ENCODE assay signal across 17 cellular contexts in the genomic region with DNA sequence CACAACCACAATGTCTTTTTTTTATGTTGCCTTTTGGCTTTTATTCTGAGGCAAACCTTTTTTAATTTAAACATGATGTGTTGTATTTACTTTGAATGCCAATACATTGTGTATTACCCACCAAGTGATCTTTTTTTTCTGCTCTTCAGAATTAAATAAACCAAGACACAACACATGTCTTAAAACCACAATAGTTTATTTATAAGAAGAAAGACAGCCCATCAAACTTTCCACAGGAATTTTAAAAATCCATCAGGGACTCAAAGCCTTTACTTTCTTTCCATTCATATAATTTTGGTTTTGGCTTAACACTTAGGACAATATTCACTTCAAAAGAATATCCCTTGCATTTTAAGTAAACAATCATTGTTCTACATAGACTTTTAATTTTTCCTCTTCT.
"Had no signal": no experiment of that assay in that cellular context is flagged by ENCODE, and none has a peak within 500 bp of the region (broad histone marks: within the 10 kb centered on the region; RNA-seq: fewer than 3 reads in every experiment).

No MANE protein-coding gene starts in this region.

- H3K27ac ChIP-seq: dorsolateral prefrontal cortex, heart left ventricle, pancreas, sigmoid colon had no signal

- DNase-seq: activated CD4-positive, alpha-beta T cell treated with anti-CD3 and anti-CD28 coated beads for 4 hours; activated CD8-positive, alpha-beta memory T cell treated with anti-CD3 and anti-CD28 coated beads, Interleukin-2, amount 50 U/mL, for 48 hours; activated gamma-delta T cell; activated T-cell treated with anti-CD3 and anti-CD28 coated beads, Interleukin-2, amount 50 U/mL, for 72 hours; amygdala; dorsolateral prefrontal cortex; heart left ventricle; left colon; midbrain; naive B cell; pancreas; sigmoid colon; stimulated activated CD4-positive, alpha-beta T cell treated with anti-CD3 and anti-CD28 coated beads, Interleukin-12 subunit alpha, Interleukin-12 subunit beta, amount 100 ng/mL, for 4 hours; stimulated activated CD4-positive, alpha-beta T cell treated with anti-CD3 and anti-CD28 coated beads, Interleukin-2, amount 100 ng/mL, for 24 hours; T-helper 2 cell had no signal

- ATAC-seq: activated naive CD4-positive, alpha-beta T cell treated with anti-CD3 and anti-CD28 coated beads, Interleukin-2, amount 50 U/mL, for 72 hours; activated T-cell treated with anti-CD3 and anti-CD28 coated beads, Interleukin-2, amount 50 U/mL, for 72 hours; heart left ventricle; left colon; pancreas; stimulated activated memory B cell treated with anti-CD40 and anti-IgM and Interleukin-4, amounts not matched to agents 10 μg/mL and 1 μg/mL and 100 μg/mL, for 72 hours had no signal

- H3K36me3 ChIP-seq: heart left ventricle, pancreas, sigmoid colon had no signal

- H3K27me3 ChIP-seq: dorsolateral prefrontal cortex, heart left ventricle, pancreas, sigmoid colon had no signal

- H3K4me1 ChIP-seq: heart left ventricle, pancreas, sigmoid colon had no signal

- H3K4me3 ChIP-seq: dorsolateral prefrontal cortex, heart left ventricle, pancreas, sigmoid colon had no signal

- H3K9me3 ChIP-seq: pancreas had no signal
